Comparison of ENCODE assay signal across 7 cellular contexts in the genomic region with DNA sequence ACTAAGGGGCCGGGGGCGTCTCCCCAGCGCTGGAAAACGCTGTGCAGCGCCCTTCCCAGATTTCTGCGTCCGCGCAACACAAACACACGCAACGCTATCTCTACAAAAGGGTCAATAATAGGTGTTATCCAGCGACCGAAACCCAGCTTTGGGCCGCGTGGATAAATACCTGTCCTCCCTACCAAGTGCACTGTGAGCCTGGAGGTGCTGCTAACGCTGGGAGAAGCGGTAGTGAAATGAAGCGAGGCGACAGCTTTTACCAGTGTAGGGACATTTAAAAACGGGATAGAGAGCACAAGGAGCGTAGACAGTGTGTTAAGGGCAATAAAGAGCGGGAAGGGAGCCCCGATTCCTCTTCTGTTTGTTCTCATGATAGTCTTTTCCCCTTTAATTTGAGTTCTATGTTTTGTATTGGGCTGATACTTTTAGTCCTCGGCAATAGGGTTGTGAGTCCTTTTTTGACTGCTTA. TPM values are rescaled to one million over a fixed set of nuclear protein-coding genes. Genes with fewer than 3 reads are reported as not detected.
DNase-seq lines count a peak whose midpoint lies in the region; ATAC-seq and TF ChIP-seq lines count a peak whose summit lies in the region.

No MANE protein-coding gene starts in this region.

- no peaks in the 10 kb centered on the region for H3K36me3 ChIP-seq in heart left ventricle
- no peaks in the 10 kb centered on the region for H3K36me3 ChIP-seq in psoas muscle (ENCODE audit: insufficient read depth in 1 of 2, low read depth in 1 of 2)

- TF ChIP-seq CTCF in activated B cell treated with CpG ODN at 0.5 μM for 24 hours (IDR thresholded peaks at IDR 0.05) (no peak), heart left ventricle (IDR thresholded peaks at IDR 0.05) (no peak), psoas muscle (IDR thresholded peaks at IDR 0.05) (no peak)

- H3K4me1 ChIP-seq in heart left ventricle (peaks cover 0 to 21% (median 6%) of the 10 kb centered on the region in 12 donors), psoas muscle (peaks cover 7% of the 10 kb centered on the region)

- DNase-seq in GM03348 (ENCODE audit: low spot score), result peak; percentile 17
- no peak for DNase-seq in activated B cell treated with CpG ODN at 0.5 μM for 24 hours
- DNase-seq in heart left ventricle, result peak in 1 of 5 donors; percentile 19
- DNase-seq in psoas muscle, result no peak
- no peak for DNase-seq in HK-2 (ENCODE audit: unreplicated experiment)

- POLR2A ChIA-PET in activated B cell treated with CpG ODN at 0.5 μM for 24 hours (lab: Charles Lee), result interaction anchor here (0.8 to 1.2 kb wide), 2 partner anchors 8 to 631 kb away, joined by 3 to 4 read pairs; a partner anchor contains a TSS

- H3K27me3 Mint-ChIP-seq in activated B cell treated with CpG ODN at 0.5 μM for 24 hours, result no peaks in the 10 kb centered on the region

- CTCF ChIA-PET in activated B cell treated with CpG ODN at 0.5 μM for 24 hours (lab: Charles Lee), result interaction anchor here (0.6 to 2.2 kb wide), 3 partner anchors 12 to 889 kb away, joined by 3 to 8 read pairs (median 3); no protein-coding TSS in a partner anchor

- peak overlapping the region; percentile 90 for H3K4me3 Mint-ChIP-seq in activated B cell treated with CpG ODN at 0.5 μM for 24 hours

- 0 to 1% (median 1%) methylated on average over 15 to 23 of the region's 23 CpGs for WGBS in heart left ventricle, 4 donors
- 0 to 1% (median 1%) methylated on average over 23 of the region's 23 CpGs for WGBS in psoas muscle, 3 donors

- H3K27me3 ChIP-seq in heart left ventricle, result no peaks in the 10 kb centered on the region
- no peaks in the 10 kb centered on the region for H3K27me3 ChIP-seq in psoas muscle (ENCODE audit: insufficient read depth in 3 of 3, low read length in 2 of 3)

- no peaks in the 10 kb centered on the region for H3K9me3 ChIP-seq in heart left ventricle
- no peaks in the 10 kb centered on the region for H3K9me3 ChIP-seq in psoas muscle

- H3K4me3 ChIP-seq in heart left ventricle, result peak overlapping the region; percentile 49 to 90 (median 75)
- H3K4me3 ChIP-seq in psoas muscle, result peak overlapping the region; percentile 95

- H3K36me3 Mint-ChIP-seq in activated B cell treated with CpG ODN at 0.5 μM for 24 hours (ENCODE audit: low read depth), result no peaks in the 10 kb centered on the region

- H3K9me3 Mint-ChIP-seq in activated B cell treated with CpG ODN at 0.5 μM for 24 hours, result no peaks in the 10 kb centered on the region

- ATAC-seq in GM19468 (IDR thresholded peaks at IDR 0.05; ENCODE audit: extremely low read depth, unreplicated experiment) (peak; percentile 4), HG03520 (IDR thresholded peaks at IDR 0.05; ENCODE audit: unreplicated experiment) (peak; percentile 4), activated B cell treated with CpG ODN at 0.5 μM for 24 hours (ENCODE audit: low read depth) (peak; percentile 23), heart left ventricle (peak in 3 of 4 donors; percentile 55 to 72 (median 66)), psoas muscle (peak; percentile 42 to 71 (median 48))

- peaks cover 12% of the 10 kb centered on the region for H3K4me1 Mint-ChIP-seq in activated B cell treated with CpG ODN at 0.5 μM for 24 hours

- intact Hi-C loops in activated B cell treated with CpG ODN at 0.5 μM for 24 hours (cut with micrococcal nuclease) (loop anchor here (1.0 to 10.0 kb wide), 4 partner anchors 144 to 708 kb away; a partner anchor contains a TSS), heart left ventricle (cut with DNase I) (no loop called here), psoas muscle (cut with DNase I) (no loop called here)

- peak overlapping the region; percentile 37 for H3K27ac Mint-ChIP-seq in activated B cell treated with CpG ODN at 0.5 μM for 24 hours

- H3K27ac ChIP-seq in heart left ventricle (peak overlapping the region in 8 of 12 donors; percentile 1 to 79 (median 45)), psoas muscle (peak overlapping the region; percentile 55)

- TF ChIP-seq POLR2A in heart left ventricle (IDR thresholded peaks at IDR 0.05), result no peak

RNA-seq across cellular contexts. Expression of a gene that starts 0.4 kb away (rescaled TPM):
- total RNA-seq in activated B cell treated with CpG ODN at 0.5 μM for 24 hours (0.44 and 0.98 TPM in 2 replicates), heart left ventricle (1 to 10 TPM in 1 of 9 donors, under 1 TPM in 4, not detected in 4; 0.22 to 3.1 (median 0.36) TPM), psoas muscle (under 1 TPM in 1 of 4 donors, not detected in 3; 0.15 TPM)
- polyA plus RNA-seq in heart left ventricle (under 1 TPM in 1 of 2 donors, not detected in 1; 0.10 TPM), psoas muscle (under 1 TPM in 2 of 3 donors, not detected in 1; 0.05 to 0.06 TPM)

Comparison
In these comparisons a context has a peak if more than half of its experiments do, and no peak if none do; other contexts are left out.
1. ATAC-seq: peak in every context shown above with its lines; median percentile 66 in heart left ventricle; 48 in psoas muscle; 23 in activated B cell treated with CpG ODN at 0.5 μM for 24 hours; 4 in GM19468; 4 in HG03520.